In genomic region chr13:38635030-38635429, GRCh38 we compare ENCODE assay signal across 15 cellular contexts. TPM values are rescaled to one million over a fixed set of nuclear protein-coding genes. Genes with fewer than 3 reads are reported as not detected.
"Had no signal": no experiment of that assay in that cellular context is flagged by ENCODE, and none has a peak within 500 bp of the region (broad histone marks: within the 10 kb centered on the region; RNA-seq: fewer than 3 reads in every experiment).

No MANE protein-coding gene starts in this region.

- H3K4me3 ChIP-seq: heart left ventricle, smooth muscle cell had no signal

- H3K27me3 ChIP-seq: brain microvascular endothelial cell had no signal

- H3K36me3 ChIP-seq: brain microvascular endothelial cell, heart left ventricle had no signal

- ATAC-seq: activated T-cell treated with anti-CD3 and anti-CD28 coated beads, Interleukin-2, amount 50 U/mL, for 72 hours; heart left ventricle; natural killer cell treated with Interleukin-12 subunit alpha and Interleukin-12 subunit beta and Interleukin-15 and Interleukin-18, amount 100 ng/mL, for 72 hours; right cardiac atrium; stimulated activated naive CD8-positive, alpha-beta T cell treated with anti-CD3 and anti-CD28 coated beads, Interleukin-15, Interleukin-2, amounts not matched to agents 100 U/mL and 50 U/mL, for 24 hours had no signal

- H3K27ac ChIP-seq: brain microvascular endothelial cell, heart left ventricle had no signal

- H3K4me1 ChIP-seq: heart left ventricle had no signal

- DNase-seq: activated CD4-positive, alpha-beta T cell treated with anti-CD3 and anti-CD28 coated beads, Interleukin-2, amount 10 ng/mL, durations not matched to agents 7 days and 5 days; activated CD8-positive, alpha-beta memory T cell treated with anti-CD3 and anti-CD28 coated beads, Interleukin-2, amount 50 U/mL, for 48 hours; activated T-cell treated with anti-CD3 and anti-CD28 coated beads, Interleukin-2, amount 50 U/mL, for 72 hours; anterior cingulate cortex; brain microvascular endothelial cell; cortex of kidney; effector CD4-positive, alpha-beta T cell; heart left ventricle; kidney; nucleus accumbens; right cardiac atrium; stimulated activated naive CD8-positive, alpha-beta T cell treated with anti-CD3 and anti-CD28 coated beads, Interleukin-15, Interleukin-2, amounts not matched to agents 100 U/mL and 50 U/mL, for 24 hours; trophoblast cell had no signal

- H3K9me3 ChIP-seq: heart left ventricle had no signal

RNA-seq across cellular contexts. Expression of gene FREM2, which starts 51.8 kb away (rescaled TPM):
- total RNA-seq: activated CD4-positive, alpha-beta T cell treated with anti-CD3 and anti-CD28 coated beads, Interleukin-2, amount 10 ng/mL, durations not matched to agents 7 days and 5 days; natural killer cell treated with Interleukin-12 subunit alpha and Interleukin-12 subunit beta and Interleukin-15 and Interleukin-18, amount 100 ng/mL, for 72 hours had no signal
